ENCODE assay signal across 15 cellular contexts in the genomic region with DNA sequence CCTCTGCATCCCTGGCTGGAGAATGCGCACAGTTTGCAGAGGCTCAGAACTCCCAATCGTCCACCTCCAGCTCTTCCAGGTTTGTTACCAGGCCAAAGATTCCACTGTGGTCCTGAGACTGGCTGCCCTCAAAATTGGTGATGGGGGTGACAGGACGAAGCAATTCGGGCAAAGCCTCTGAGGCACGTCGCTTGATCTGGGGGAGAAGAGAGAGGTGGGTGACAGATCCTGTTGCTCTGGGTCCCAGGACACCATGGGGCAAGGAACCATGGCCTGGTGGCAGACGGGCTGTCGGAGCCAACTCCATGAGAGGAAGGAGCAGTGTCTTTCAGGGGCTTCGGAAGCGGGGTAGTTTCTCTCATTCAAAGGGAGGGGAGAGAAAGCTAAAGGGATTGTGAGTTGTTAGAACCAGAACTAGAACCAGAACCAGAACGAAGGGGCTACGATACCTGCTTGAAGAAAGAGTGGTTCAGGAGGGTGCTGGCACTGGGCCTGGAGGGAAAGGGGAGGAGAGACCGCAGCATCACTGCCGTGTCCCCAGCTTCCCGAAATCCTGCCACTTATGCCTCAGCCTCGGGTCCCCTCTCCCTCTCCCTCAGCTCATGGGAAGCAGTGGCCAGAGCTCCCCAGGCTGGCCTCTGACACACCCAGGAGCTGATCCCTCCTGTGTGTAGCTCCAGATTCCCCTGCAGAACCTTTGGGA. TPM values are rescaled to one million over a fixed set of nuclear protein-coding genes. Genes with fewer than 3 reads are reported as not detected.
DNase-seq lines count a peak whose midpoint lies in the region; ATAC-seq and TF ChIP-seq lines count a peak whose summit lies in the region.
"Had no signal": no experiment of that assay in that cellular context is flagged by ENCODE, and none has a peak within 500 bp of the region (broad histone marks: within the 10 kb centered on the region; RNA-seq: fewer than 3 reads in every experiment).

No MANE protein-coding gene starts in this region.

- H3K27me3 ChIP-seq in neutrophil: no peaks in the 10 kb centered on the region
- H3K27me3 ChIP-seq in upper lobe of left lung: no peaks in the 10 kb centered on the region
- H3K27me3 ChIP-seq: SJSA1 had no signal

- no peak for DNase-seq in activated CD4-positive, alpha-beta T cell treated with anti-CD3 and anti-CD28 coated beads, Interleukin-2, amount 10 ng/mL, durations not matched to agents 7 days and 5 days
- no peak for DNase-seq in activated CD4-positive, alpha-beta T cell treated with anti-CD3 and anti-CD28 coated beads for 1 hour
- DNase-seq in T-cell: no peak
- DNase-seq in chondrocyte (ENCODE audit: low spot score): no peak
- DNase-seq in hippocampal formation (lab: John Stamatoyannopoulos, UW): no peak
- DNase-seq in upper lobe of left lung: no peak
- DNase-seq in Kasumi-1 (lab: John Stamatoyannopoulos, UW): no peak
- DNase-seq: dermis blood vessel endothelial cell, GDM1, NCI-H1436 treated with DMSO at 0.1 percent for 48 hours, NCI-H446 treated with DMSO at 0.1 percent for 48 hours had no signal

- H3K27ac ChIP-seq in neutrophil (peak overlapping the region; percentile 100), upper lobe of left lung (no peak overlapping the region)
- H3K27ac ChIP-seq: A549, SJSA1 had no signal

- ATAC-seq in T-cell (replicated peaks in 1 of 4): no peak
- ATAC-seq in upper lobe of left lung (ENCODE audit: low FRiP score in 2 of 2): no peak
- ATAC-seq: A549, left lobe of liver had no signal

- peaks cover 55% of the 10 kb centered on the region for H3K36me3 Mint-ChIP-seq in activated CD4-positive, alpha-beta T cell treated with anti-CD3 and anti-CD28 coated beads, Interleukin-2, amount 10 ng/mL, durations not matched to agents 7 days and 5 days (ENCODE audit: low read depth)
- peaks cover 15% of the 10 kb centered on the region for H3K36me3 Mint-ChIP-seq in T-cell
- H3K36me3 Mint-ChIP-seq in chondrocyte (ENCODE audit: low read depth): peaks cover 5% of the 10 kb centered on the region

- H3K4me1 ChIP-seq in neutrophil (ENCODE audit: control insufficient read depth in 1 of 2, insufficient read depth in 1 of 2, low read depth in 1 of 2, low read length in 1 of 2) (peaks cover 38 to 39% of the 10 kb centered on the region in 2 experiments), upper lobe of left lung (peaks cover 25 to 53% (median 29%) of the 10 kb centered on the region in 4 donors)

- TF ChIP-seq CTCF in chondrocyte (IDR thresholded peaks at IDR 0.05) (no peak), neutrophil (IDR thresholded peaks at IDR 0.05) (no peak), upper lobe of left lung (IDR thresholded peaks at IDR 0.05) (no peak)

- TF ChIP-seq EP300 in upper lobe of left lung (IDR thresholded peaks at IDR 0.05): no peak

- peak overlapping the region; percentile 99 for H3K27ac Mint-ChIP-seq in activated CD4-positive, alpha-beta T cell treated with anti-CD3 and anti-CD28 coated beads, Interleukin-2, amount 10 ng/mL, durations not matched to agents 7 days and 5 days
- H3K27ac Mint-ChIP-seq in T-cell (peak overlapping the region; percentile 97 to 99), chondrocyte (ENCODE audit: unreplicated experiment) (peak overlapping the region; percentile 36)

- H3K36me3 ChIP-seq in neutrophil (peaks cover 55% of the 10 kb centered on the region), upper lobe of left lung (peaks cover 0 to 48% (median 31%) of the 10 kb centered on the region in 4 donors)

- 89 to 90% methylated on average over 16 of the region's 16 CpGs for WGBS in upper lobe of left lung, 2 donors

- no peaks in the 10 kb centered on the region for H3K27me3 Mint-ChIP-seq in activated CD4-positive, alpha-beta T cell treated with anti-CD3 and anti-CD28 coated beads, Interleukin-2, amount 10 ng/mL, durations not matched to agents 7 days and 5 days
- no peaks in the 10 kb centered on the region for H3K27me3 Mint-ChIP-seq in T-cell
- no peaks in the 10 kb centered on the region for H3K27me3 Mint-ChIP-seq in chondrocyte (ENCODE audit: low read depth)

- CTCF ChIA-PET in activated CD4-positive, alpha-beta T cell treated with anti-CD3 and anti-CD28 coated beads, Interleukin-2, amount 10 ng/mL, durations not matched to agents 7 days and 5 days (lab: Charles Lee): interaction anchor here (1.1 to 2.3 kb wide), 5 partner anchors 8 to 278 kb away, joined by 3 to 11 read pairs (median 4); no protein-coding TSS in a partner anchor
- CTCF ChIA-PET in T-cell (lab: Charles Lee): interaction anchor here (0.6 to 1.1 kb wide), 3 partner anchors 17 to 70 kb away, joined by 3 to 5 read pairs (median 4); partner anchors contain the start of gene CCDC47 (in 1 of the 2)

- H3K9me3 ChIP-seq in neutrophil (no peaks in the 10 kb centered on the region), upper lobe of left lung (no peaks in the 10 kb centered on the region)
- H3K9me3 ChIP-seq: A549 had no signal

- no peak for TF ChIP-seq POLR2A in upper lobe of left lung (IDR thresholded peaks at IDR 0.05)

- H3K4me1 Mint-ChIP-seq in activated CD4-positive, alpha-beta T cell treated with anti-CD3 and anti-CD28 coated beads, Interleukin-2, amount 10 ng/mL, durations not matched to agents 7 days and 5 days: peaks cover 67% of the 10 kb centered on the region
- peaks cover 66 to 71% (median 68%) of the 10 kb centered on the region in 3 donors for H3K4me1 Mint-ChIP-seq in T-cell
- H3K4me1 Mint-ChIP-seq in chondrocyte (ENCODE audit: low read depth): peaks cover 16% of the 10 kb centered on the region

- POLR2A ChIA-PET in activated CD4-positive, alpha-beta T cell treated with anti-CD3 and anti-CD28 coated beads, Interleukin-2, amount 10 ng/mL, durations not matched to agents 7 days and 5 days (lab: Charles Lee): no interaction called here
- POLR2A ChIA-PET in T-cell (lab: Charles Lee): interaction anchor here in 1 of 2 donors (0.5 kb wide), 1 partner anchor 76 kb away, joined by 4 read pairs; no protein-coding TSS in a partner anchor

- peaks cover 3% of the 10 kb centered on the region for H3K9me3 Mint-ChIP-seq in activated CD4-positive, alpha-beta T cell treated with anti-CD3 and anti-CD28 coated beads, Interleukin-2, amount 10 ng/mL, durations not matched to agents 7 days and 5 days
- H3K9me3 Mint-ChIP-seq in T-cell (no peaks in the 10 kb centered on the region), chondrocyte (ENCODE audit: low read depth) (no peaks in the 10 kb centered on the region)

- H3K4me3 ChIP-seq in neutrophil (ENCODE audit: low read depth in 1 of 2, low read length in 1 of 2) (no peak overlapping the region), upper lobe of left lung (no peak overlapping the region)
- H3K4me3 ChIP-seq: A549, SJSA1 had no signal

- peak overlapping the region; percentile 96 for H3K4me3 Mint-ChIP-seq in activated CD4-positive, alpha-beta T cell treated with anti-CD3 and anti-CD28 coated beads, Interleukin-2, amount 10 ng/mL, durations not matched to agents 7 days and 5 days
- H3K4me3 Mint-ChIP-seq in T-cell: peak overlapping the region; percentile 88 to 93 (median 93)
- H3K4me3 Mint-ChIP-seq in chondrocyte (ENCODE audit: unreplicated experiment): no peak overlapping the region

RNA-seq across cellular contexts. Expression of gene LIMD2, which starts 3.8 kb away (rescaled TPM):
- total RNA-seq in activated CD4-positive, alpha-beta T cell treated with anti-CD3 and anti-CD28 coated beads, Interleukin-2, amount 10 ng/mL, durations not matched to agents 7 days and 5 days: 100 to 1,000 TPM; 409 to 433 TPM
- total RNA-seq in T-cell: 100 to 1,000 TPM; 534 to 851 (median 767) TPM
- 24.7 to 33.3 TPM (median 32.2 TPM) in 3 replicates for total RNA-seq in chondrocyte
- total RNA-seq in upper lobe of left lung: 100 to 1,000 TPM in 1 of 6 donors, 10 to 100 TPM in 5; 13.2 to 115 (median 21.6) TPM

RNA-seq across cellular contexts. Expression of gene STRADA, which starts 37.9 kb away (rescaled TPM):
- 10 to 100 TPM; 46.8 to 49.0 TPM for total RNA-seq in activated CD4-positive, alpha-beta T cell treated with anti-CD3 and anti-CD28 coated beads, Interleukin-2, amount 10 ng/mL, durations not matched to agents 7 days and 5 days
- total RNA-seq in T-cell (10 to 100 TPM; 46.9 to 58.8 (median 48.6) TPM), chondrocyte (26.2 to 47.3 TPM (median 27.1 TPM) in 3 replicates), upper lobe of left lung (10 to 100 TPM; 18.7 to 60.8 (median 32.4) TPM)

Comparison
In these comparisons a context has a peak if more than half of its experiments do, and no peak if none do; other contexts are left out.
1. H3K27ac Mint-ChIP-seq: peak in every context shown above with its lines; median percentile 99 in activated CD4-positive, alpha-beta T cell treated with anti-CD3 and anti-CD28 coated beads, Interleukin-2, amount 10 ng/mL, durations not matched to agents 7 days and 5 days; 98 in T-cell; 36 in chondrocyte.